1 cellular context compared by ENCODE assay signal in genomic region chr22:38618258-38618657, GRCh38.
TF ChIP-seq lines count a peak whose summit lies in the region.

No MANE protein-coding gene starts in this region.

TF ChIP-seq in HEK293, 187 proteins besides CTCF, POLR2A, EP300 and RAD21:
- TF ChIP-seq ZNF112 (tag by site-specific recombination; IDR thresholded peaks at IDR 0.05) (no peak), ZNF626 (tag by site-specific recombination; IDR thresholded peaks at IDR 0.05) (no peak), ZNF645 (tag by site-specific recombination; IDR thresholded peaks at IDR 0.05) (no peak), ZNF558 (tag by site-specific recombination; IDR thresholded peaks at IDR 0.05) (no peak), PRDM10 (tag by site-specific recombination; IDR thresholded peaks at IDR 0.05) (no peak), ZNF248 (tag by site-specific recombination; IDR thresholded peaks at IDR 0.05) (no peak), ZNF776 (tag by site-specific recombination; IDR thresholded peaks at IDR 0.05; ENCODE audit: borderline replicate concordance) (no peak), PRDM1 (tag by site-specific recombination; IDR thresholded peaks at IDR 0.05) (no peak), SETDB1 (IDR thresholded peaks at IDR 0.05; ENCODE audit: insufficient read length, low read length) (peak; percentile 33), ZNF211 (tag by site-specific recombination; IDR thresholded peaks at IDR 0.05; ENCODE audit: low read depth) (peak; percentile 99), ZSCAN23 (tag by site-specific recombination; IDR thresholded peaks at IDR 0.05) (no peak)
TF ChIP-seq in HEK293: peak in this region for 2.
